27 cellular contexts compared by ENCODE assay signal in genomic region chrX:57641338-57641737, GRCh38. TPM values are rescaled to one million over a fixed set of nuclear protein-coding genes. Genes with fewer than 3 reads are reported as not detected.
"Had no signal": no experiment of that assay in that cellular context is flagged by ENCODE, and none has a peak within 500 bp of the region (broad histone marks: within the 10 kb centered on the region; RNA-seq: fewer than 3 reads in every experiment).

No MANE protein-coding gene starts in this region.

- H3K27me3 ChIP-seq: spleen, tibial artery, upper lobe of left lung had no signal

- FAIRE-seq: frontal cortex, keratinocyte had no signal

- H3K9me3 ChIP-seq: psoas muscle, uterus had no signal

- H3K4me3 Mint-ChIP-seq: dendritic cell treated with granulocyte-macrophage colony-stimulating factor and Interleukin-4, amounts not matched to agents 40 ng/mL and 50 ng/mL, for 4 days; effector memory CD8-positive, alpha-beta T cell; naive thymus-derived CD4-positive, alpha-beta T cell; nephron progenitor cell; stimulated activated memory B cell treated with anti-CD40 and anti-IgM and Interleukin-4, amounts not matched to agents 10 μg/mL and 1 μg/mL and 100 μg/mL, for 72 hours; stimulated activated naive CD8-positive, alpha-beta T cell treated with anti-CD3 and anti-CD28 coated beads, Interleukin-15, Interleukin-2, amounts not matched to agents 100 ng/mL and 50 ng/mL, for 24 hours had no signal

- H3K36me3 ChIP-seq: heart right ventricle, spleen, upper lobe of left lung, uterus had no signal

- H3K4me1 Mint-ChIP-seq: naive thymus-derived CD4-positive, alpha-beta T cell; nephron progenitor cell; stimulated activated memory B cell treated with anti-CD40 and anti-IgM and Interleukin-4, amounts not matched to agents 10 μg/mL and 1 μg/mL and 100 μg/mL, for 72 hours had no signal

- H3K27ac ChIP-seq: heart right ventricle, psoas muscle, spleen, tibial artery, upper lobe of left lung, uterus had no signal

- H3K27me3 Mint-ChIP-seq: dendritic cell treated with granulocyte-macrophage colony-stimulating factor and Interleukin-4, amounts not matched to agents 40 ng/mL and 50 ng/mL, for 4 days; effector memory CD8-positive, alpha-beta T cell; stimulated activated memory B cell treated with anti-CD40 and anti-IgM and Interleukin-4, amounts not matched to agents 10 μg/mL and 1 μg/mL and 100 μg/mL, for 72 hours; stimulated activated naive CD8-positive, alpha-beta T cell treated with anti-CD3 and anti-CD28 coated beads, Interleukin-15, Interleukin-2, amounts not matched to agents 100 ng/mL and 50 ng/mL, for 24 hours had no signal

- H3K27ac Mint-ChIP-seq: dendritic cell treated with granulocyte-macrophage colony-stimulating factor and Interleukin-4, amounts not matched to agents 40 ng/mL and 50 ng/mL, for 4 days; effector memory CD8-positive, alpha-beta T cell; naive thymus-derived CD4-positive, alpha-beta T cell; nephron progenitor cell; stimulated activated memory B cell treated with anti-CD40 and anti-IgM and Interleukin-4, amounts not matched to agents 10 μg/mL and 1 μg/mL and 100 μg/mL, for 72 hours; stimulated activated naive CD8-positive, alpha-beta T cell treated with anti-CD3 and anti-CD28 coated beads, Interleukin-15, Interleukin-2, amounts not matched to agents 100 ng/mL and 50 ng/mL, for 24 hours had no signal

- H3K4me1 ChIP-seq: heart right ventricle, psoas muscle, spleen, tibial artery, upper lobe of left lung, uterus had no signal

- ATAC-seq: effector memory CD8-positive, alpha-beta T cell; heart right ventricle; left cardiac atrium; left ventricle myocardium superior; naive thymus-derived CD4-positive, alpha-beta T cell; psoas muscle; sciatic nerve; stimulated activated memory B cell treated with anti-CD40 and anti-IgM and Interleukin-4, amounts not matched to agents 10 μg/mL and 1 μg/mL and 100 μg/mL, for 72 hours had no signal

- DNase-seq: effector memory CD8-positive, alpha-beta T cell; heart right ventricle; left cardiac atrium; left ventricle myocardium superior; naive thymus-derived CD4-positive, alpha-beta T cell; nephron progenitor cell; psoas muscle; retina; spleen; stimulated activated CD4-positive, alpha-beta T cell treated with anti-CD3 and anti-CD28 coated beads, Interleukin-15, amount 100 ng/mL, for 24 hours; stimulated activated CD4-positive, alpha-beta T cell treated with anti-CD3 and anti-CD28 coated beads, Interleukin-1b, Interleukin-23, amount 100 ng/mL, for 48 hours; stimulated activated CD4-positive, alpha-beta T cell treated with anti-CD3 and anti-CD28 coated beads, Interleukin-4, amount 100 ng/mL, for 24 hours; tibial artery; upper lobe of left lung; uterus had no signal

- H3K4me3 ChIP-seq: heart right ventricle, psoas muscle, spleen, tibial artery, upper lobe of left lung, uterus had no signal

RNA-seq across cellular contexts. Expression of gene NLRP2B, which starts 38.7 kb away (rescaled TPM):
- total RNA-seq: glomerular endothelial cell; heart right ventricle; left cardiac atrium; left ventricle myocardium superior; lung microvascular endothelial cell; mesenteric fat pad; naive thymus-derived CD4-positive, alpha-beta T cell; omental fat pad; psoas muscle; skeletal muscle tissue; upper lobe of left lung had no signal
- polyA plus RNA-seq: esophagus; heart right ventricle; keratinocyte; naive thymus-derived CD4-positive, alpha-beta T cell had no signal
